Comparison of ENCODE assay signal across 27 cellular contexts in genomic region chrX:99933865-99934264, GRCh38.
"Had no signal": no experiment of that assay in that cellular context is flagged by ENCODE, and none has a peak within 500 bp of the region (broad histone marks: within the 10 kb centered on the region; RNA-seq: fewer than 3 reads in every experiment).

No MANE protein-coding gene starts in this region.

- H3K27me3 ChIP-seq: colonic mucosa, esophagus squamous epithelium, foreskin keratinocyte, gastrocnemius medialis, gastroesophageal sphincter had no signal

- FAIRE-seq: endometrium, endothelial cell of umbilical vein, frontal cortex had no signal

- H3K27ac Mint-ChIP-seq: dendritic cell treated with granulocyte-macrophage colony-stimulating factor and Interleukin-4, amounts not matched to agents 40 ng/mL and 50 ng/mL, for 4 days; effector memory CD8-positive, alpha-beta T cell had no signal

- DNase-seq: colonic mucosa; cortex of kidney; dermis blood vessel endothelial cell; dorsolateral prefrontal cortex; effector CD4-positive, alpha-beta T cell; effector CD8-positive, alpha-beta T cell; effector memory CD4-positive, alpha-beta T cell; effector memory CD8-positive, alpha-beta T cell; erythroblast; esophagus squamous epithelium; foreskin fibroblast; foreskin keratinocyte; foreskin melanocyte; gastrocnemius medialis; glutamatergic neuron; head of caudate nucleus; heart left ventricle; heart right ventricle had no signal

- H3K9me3 ChIP-seq: colonic mucosa, esophagus muscularis mucosa, esophagus squamous epithelium, gastrocnemius medialis, gastroesophageal sphincter, heart left ventricle, heart right ventricle had no signal

- H3K36me3 ChIP-seq: colonic mucosa, esophagus muscularis mucosa, esophagus squamous epithelium, gastrocnemius medialis, gastroesophageal sphincter, heart left ventricle, heart right ventricle had no signal

- H3K4me3 Mint-ChIP-seq: dendritic cell treated with granulocyte-macrophage colony-stimulating factor and Interleukin-4, amounts not matched to agents 40 ng/mL and 50 ng/mL, for 4 days; effector memory CD8-positive, alpha-beta T cell had no signal

- H3K4me3 ChIP-seq: colonic mucosa, coronary artery, dorsolateral prefrontal cortex, esophagus muscularis mucosa, esophagus squamous epithelium, gastrocnemius medialis, gastroesophageal sphincter, heart left ventricle, heart right ventricle had no signal

- H3K9me3 Mint-ChIP-seq: dendritic cell treated with granulocyte-macrophage colony-stimulating factor and Interleukin-4, amounts not matched to agents 40 ng/mL and 50 ng/mL, for 4 days had no signal

- H3K27me3 Mint-ChIP-seq: dendritic cell treated with granulocyte-macrophage colony-stimulating factor and Interleukin-4, amounts not matched to agents 40 ng/mL and 50 ng/mL, for 4 days; effector memory CD8-positive, alpha-beta T cell had no signal

- H3K4me1 ChIP-seq: colonic mucosa, esophagus muscularis mucosa, esophagus squamous epithelium, foreskin keratinocyte, gastrocnemius medialis, gastroesophageal sphincter, heart left ventricle, heart right ventricle had no signal

- ATAC-seq: effector memory CD8-positive, alpha-beta T cell; esophagus mucosa; foreskin keratinocyte; gastrocnemius medialis; gastroesophageal sphincter; heart left ventricle; heart right ventricle had no signal

- H3K27ac ChIP-seq: colonic mucosa, coronary artery, dorsolateral prefrontal cortex, epithelial cell of prostate, esophagus muscularis mucosa, esophagus squamous epithelium, foreskin keratinocyte, gastrocnemius medialis, gastroesophageal sphincter, heart left ventricle, heart right ventricle had no signal
